Comparison of ENCODE assay signal across 26 cellular contexts in the genomic region with DNA sequence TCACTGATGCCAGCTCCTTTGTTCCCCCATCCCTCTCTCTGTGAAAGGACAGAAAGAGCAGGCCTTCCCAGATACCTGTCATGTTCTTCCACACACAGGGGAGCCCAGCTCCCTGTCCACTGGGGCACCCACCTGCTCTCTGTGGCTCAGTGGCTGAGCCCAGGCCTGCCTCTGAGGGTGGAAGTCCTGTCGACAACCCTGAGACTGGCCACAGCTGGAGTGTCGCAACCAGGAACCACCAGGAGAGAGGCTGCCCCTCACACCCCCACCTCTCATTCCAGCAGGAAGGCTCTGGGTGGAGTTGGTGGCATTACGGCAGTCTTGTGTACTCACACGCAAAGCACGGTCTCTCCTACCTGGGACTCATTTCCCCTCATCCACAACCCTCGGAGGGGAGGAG.
"Had no signal": no experiment of that assay in that cellular context is flagged by ENCODE, and none has a peak within 500 bp of the region (broad histone marks: within the 10 kb centered on the region; RNA-seq: fewer than 3 reads in every experiment).

No MANE protein-coding gene starts in this region.

- H3K4me3 ChIP-seq: coronary artery, dorsolateral prefrontal cortex, testis, vagina had no signal

- H3K4me1 Mint-ChIP-seq: activated CD8-positive, alpha-beta memory T cell treated with anti-CD3 and anti-CD28 coated beads, Interleukin-2, amount 10 ng/mL, durations not matched to agents 7 days and 5 days; activated naive CD4-positive, alpha-beta T cell treated with anti-CD3 and anti-CD28 coated beads, Interleukin-2, amount 50 U/mL, for 24 hours; activated naive CD8-positive, alpha-beta T cell treated with anti-CD3 and anti-CD28 coated beads, Interleukin-2, amount 50 U/mL, for 24 hours; immature natural killer cell; neural crest cell had no signal

- H3K36me3 ChIP-seq: vagina, WERI-Rb-1 had no signal

- H3K27ac ChIP-seq: coronary artery, dorsolateral prefrontal cortex, parathyroid adenoma, testis, vagina, WERI-Rb-1 had no signal

- DNase-seq: activated CD4-positive, alpha-beta T cell treated with anti-CD3 and anti-CD28 coated beads for 1 hour; activated CD4-positive, alpha-beta T cell treated with anti-CD3 and anti-CD28 coated beads, Interleukin-2, amount 50 U/mL, for 1 hour; activated CD8-positive, alpha-beta memory T cell treated with anti-CD3 and anti-CD28 coated beads, Interleukin-2, amount 10 ng/mL, durations not matched to agents 7 days and 5 days; activated CD8-positive, alpha-beta T cell treated with anti-CD3 and anti-CD28 coated beads, Interleukin-2, amount 10 ng/mL, durations not matched to agents 7 days and 5 days; activated naive CD8-positive, alpha-beta T cell treated with anti-CD3 and anti-CD28 coated beads, Interleukin-2, amount 50 U/mL, for 24 hours; activated T-cell treated with anti-CD3 and anti-CD28 coated beads, Interleukin-2, amount 50 U/mL, for 48 hours; effector memory CD4-positive, alpha-beta T cell; foreskin fibroblast; hypothalamus; immature natural killer cell; naive thymus-derived CD8-positive, alpha-beta T cell; occipital lobe; right cardiac atrium; stimulated activated CD4-positive, alpha-beta T cell treated with anti-CD3 and anti-CD28 coated beads, Interleukin-2, amount 100 ng/mL, for 48 hours; stimulated activated naive CD4-positive, alpha-beta T cell treated with Interleukin-2 at 50 U/mL for 16 hours; testis; trophoblast cell; WERI-Rb-1 had no signal

- H3K9me3 Mint-ChIP-seq: activated naive CD4-positive, alpha-beta T cell treated with anti-CD3 and anti-CD28 coated beads, Interleukin-2, amount 50 U/mL, for 24 hours; activated naive CD8-positive, alpha-beta T cell treated with anti-CD3 and anti-CD28 coated beads, Interleukin-2, amount 50 U/mL, for 24 hours; activated T-helper 2 cell treated with anti-CD3 and anti-CD28 coated beads, Interferon-gamma antibody, Interleukin-2, Interleukin-4, amounts not matched to agents 10 μg/mL and 5 μg/mL and 100 μg/mL, durations not matched to agents 14 hours and 24 hours and 36 hours; immature natural killer cell; memory B cell; naive thymus-derived CD8-positive, alpha-beta T cell; neural crest cell had no signal

- H3K4me3 Mint-ChIP-seq: activated CD8-positive, alpha-beta memory T cell treated with anti-CD3 and anti-CD28 coated beads, Interleukin-2, amount 10 ng/mL, durations not matched to agents 7 days and 5 days; activated CD8-positive, alpha-beta T cell treated with anti-CD3 and anti-CD28 coated beads, Interleukin-2, amount 10 ng/mL, durations not matched to agents 7 days and 5 days; activated naive CD4-positive, alpha-beta T cell treated with anti-CD3 and anti-CD28 coated beads, Interleukin-2, amount 50 U/mL, for 24 hours; activated naive CD8-positive, alpha-beta T cell treated with anti-CD3 and anti-CD28 coated beads, Interleukin-2, amount 50 U/mL, for 24 hours; immature natural killer cell; memory B cell; naive thymus-derived CD8-positive, alpha-beta T cell; neural crest cell had no signal

- H3K9ac ChIP-seq: parathyroid adenoma had no signal

- H3K27me3 ChIP-seq: testis, vagina had no signal

- H3K4me1 ChIP-seq: parathyroid adenoma, testis, vagina had no signal

- H3K36me3 Mint-ChIP-seq: activated CD8-positive, alpha-beta memory T cell treated with anti-CD3 and anti-CD28 coated beads, Interleukin-2, amount 10 ng/mL, durations not matched to agents 7 days and 5 days; activated naive CD4-positive, alpha-beta T cell treated with anti-CD3 and anti-CD28 coated beads, Interleukin-2, amount 50 U/mL, for 24 hours; immature natural killer cell; memory B cell; naive thymus-derived CD8-positive, alpha-beta T cell had no signal

- H3K27ac Mint-ChIP-seq: activated CD8-positive, alpha-beta memory T cell treated with anti-CD3 and anti-CD28 coated beads, Interleukin-2, amount 10 ng/mL, durations not matched to agents 7 days and 5 days; activated CD8-positive, alpha-beta T cell treated with anti-CD3 and anti-CD28 coated beads, Interleukin-2, amount 10 ng/mL, durations not matched to agents 7 days and 5 days; activated naive CD4-positive, alpha-beta T cell treated with anti-CD3 and anti-CD28 coated beads, Interleukin-2, amount 50 U/mL, for 24 hours; activated naive CD8-positive, alpha-beta T cell treated with anti-CD3 and anti-CD28 coated beads, Interleukin-2, amount 50 U/mL, for 24 hours; activated T-helper 2 cell treated with anti-CD3 and anti-CD28 coated beads, Interferon-gamma antibody, Interleukin-2, Interleukin-4, amounts not matched to agents 10 μg/mL and 5 μg/mL and 100 μg/mL, durations not matched to agents 14 hours and 24 hours and 36 hours; immature natural killer cell; memory B cell; naive thymus-derived CD8-positive, alpha-beta T cell had no signal

- H2AFZ ChIP-seq: parathyroid adenoma had no signal

- H3K79me2 ChIP-seq: parathyroid adenoma had no signal

- H3K9me3 ChIP-seq: testis, vagina had no signal
